1 cellular context compared by ENCODE assay signal in the genomic region with DNA sequence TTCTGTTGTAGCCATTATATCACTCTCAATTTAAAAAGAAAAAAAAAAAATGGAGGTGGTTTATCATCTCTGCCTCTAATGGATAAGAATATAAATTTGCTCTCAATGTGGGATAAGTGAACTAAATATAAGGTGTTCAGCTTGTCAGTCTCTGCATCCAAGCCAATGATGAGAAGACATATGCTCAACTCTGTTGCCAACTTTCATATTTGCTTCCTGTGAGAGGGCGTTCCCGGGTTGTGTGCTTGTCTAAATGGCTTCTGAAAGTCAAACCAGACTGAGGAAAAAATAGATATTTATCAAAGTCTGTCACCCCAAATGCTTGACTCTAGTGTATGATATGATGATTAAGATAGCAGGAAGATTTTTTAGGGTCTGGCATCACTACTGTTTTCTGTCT.
TF ChIP-seq lines count a peak whose summit lies in the region.

No MANE protein-coding gene starts in this region.

TF ChIP-seq in SK-N-SH, 30 proteins besides CTCF, POLR2A, EP300 and RAD21:
- TF ChIP-seq, protein P1, sequence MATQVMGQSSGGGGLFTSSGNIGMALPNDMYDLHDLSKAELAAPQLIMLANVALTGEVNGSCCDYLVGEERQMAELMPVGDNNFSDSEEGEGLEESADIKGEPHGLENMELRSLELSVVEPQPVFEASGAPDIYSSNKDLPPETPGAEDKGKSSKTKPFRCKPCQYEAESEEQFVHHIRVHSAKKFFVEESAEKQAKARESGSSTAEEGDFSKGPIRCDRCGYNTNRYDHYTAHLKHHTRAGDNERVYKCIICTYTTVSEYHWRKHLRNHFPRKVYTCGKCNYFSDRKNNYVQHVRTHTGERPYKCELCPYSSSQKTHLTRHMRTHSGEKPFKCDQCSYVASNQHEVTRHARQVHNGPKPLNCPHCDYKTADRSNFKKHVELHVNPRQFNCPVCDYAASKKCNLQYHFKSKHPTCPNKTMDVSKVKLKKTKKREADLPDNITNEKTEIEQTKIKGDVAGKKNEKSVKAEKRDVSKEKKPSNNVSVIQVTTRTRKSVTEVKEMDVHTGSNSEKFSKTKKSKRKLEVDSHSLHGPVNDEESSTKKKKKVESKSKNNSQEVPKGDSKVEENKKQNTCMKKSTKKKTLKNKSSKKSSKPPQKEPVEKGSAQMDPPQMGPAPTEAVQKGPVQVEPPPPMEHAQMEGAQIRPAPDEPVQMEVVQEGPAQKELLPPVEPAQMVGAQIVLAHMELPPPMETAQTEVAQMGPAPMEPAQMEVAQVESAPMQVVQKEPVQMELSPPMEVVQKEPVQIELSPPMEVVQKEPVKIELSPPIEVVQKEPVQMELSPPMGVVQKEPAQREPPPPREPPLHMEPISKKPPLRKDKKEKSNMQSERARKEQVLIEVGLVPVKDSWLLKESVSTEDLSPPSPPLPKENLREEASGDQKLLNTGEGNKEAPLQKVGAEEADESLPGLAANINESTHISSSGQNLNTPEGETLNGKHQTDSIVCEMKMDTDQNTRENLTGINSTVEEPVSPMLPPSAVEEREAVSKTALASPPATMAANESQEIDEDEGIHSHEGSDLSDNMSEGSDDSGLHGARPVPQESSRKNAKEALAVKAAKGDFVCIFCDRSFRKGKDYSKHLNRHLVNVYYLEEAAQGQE (IDR thresholded peaks at IDR 0.05; ENCODE audit: low read depth, low read length): no peak
- TF ChIP-seq, protein P2, sequence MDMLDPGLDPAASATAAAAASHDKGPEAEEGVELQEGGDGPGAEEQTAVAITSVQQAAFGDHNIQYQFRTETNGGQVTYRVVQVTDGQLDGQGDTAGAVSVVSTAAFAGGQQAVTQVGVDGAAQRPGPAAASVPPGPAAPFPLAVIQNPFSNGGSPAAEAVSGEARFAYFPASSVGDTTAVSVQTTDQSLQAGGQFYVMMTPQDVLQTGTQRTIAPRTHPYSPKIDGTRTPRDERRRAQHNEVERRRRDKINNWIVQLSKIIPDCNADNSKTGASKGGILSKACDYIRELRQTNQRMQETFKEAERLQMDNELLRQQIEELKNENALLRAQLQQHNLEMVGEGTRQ (IDR thresholded peaks at IDR 0.05; ENCODE audit: borderline replicate concordance, low read depth, low read length): no peak
TF ChIP-seq in SK-N-SH: peak in this region for 0.
